1 cellular context compared by ENCODE assay signal in the genomic region with DNA sequence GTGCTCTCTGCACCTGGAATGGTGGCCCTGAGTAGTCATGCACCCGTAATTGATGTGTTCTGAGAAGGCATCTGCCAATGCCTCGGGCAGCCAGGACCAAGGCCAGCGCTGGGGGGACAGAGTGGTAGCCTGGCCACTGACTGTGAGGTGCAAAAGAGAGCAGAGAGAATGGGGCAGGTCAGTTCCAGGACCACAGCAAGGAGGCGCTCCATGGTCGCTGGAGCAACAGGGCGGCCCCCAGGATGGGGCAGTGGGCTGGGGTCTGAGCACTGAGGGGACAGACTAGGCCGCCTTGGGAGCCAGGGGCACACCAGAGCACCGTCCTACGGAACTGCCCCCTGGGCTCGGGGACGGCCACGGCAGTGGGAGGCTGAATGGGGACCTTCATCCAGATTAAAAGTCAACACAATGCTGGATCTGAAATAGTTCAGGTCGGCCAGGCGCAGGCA.
A peak's percentile ranks its signal among the peaks of the same experiment; 100 is the strongest.
TF ChIP-seq lines count a peak whose summit lies in the region.

No MANE protein-coding gene starts in this region.

TF ChIP-seq in HEK293, 187 proteins besides CTCF, POLR2A, EP300 and RAD21:
- TF ChIP-seq, protein P1, sequence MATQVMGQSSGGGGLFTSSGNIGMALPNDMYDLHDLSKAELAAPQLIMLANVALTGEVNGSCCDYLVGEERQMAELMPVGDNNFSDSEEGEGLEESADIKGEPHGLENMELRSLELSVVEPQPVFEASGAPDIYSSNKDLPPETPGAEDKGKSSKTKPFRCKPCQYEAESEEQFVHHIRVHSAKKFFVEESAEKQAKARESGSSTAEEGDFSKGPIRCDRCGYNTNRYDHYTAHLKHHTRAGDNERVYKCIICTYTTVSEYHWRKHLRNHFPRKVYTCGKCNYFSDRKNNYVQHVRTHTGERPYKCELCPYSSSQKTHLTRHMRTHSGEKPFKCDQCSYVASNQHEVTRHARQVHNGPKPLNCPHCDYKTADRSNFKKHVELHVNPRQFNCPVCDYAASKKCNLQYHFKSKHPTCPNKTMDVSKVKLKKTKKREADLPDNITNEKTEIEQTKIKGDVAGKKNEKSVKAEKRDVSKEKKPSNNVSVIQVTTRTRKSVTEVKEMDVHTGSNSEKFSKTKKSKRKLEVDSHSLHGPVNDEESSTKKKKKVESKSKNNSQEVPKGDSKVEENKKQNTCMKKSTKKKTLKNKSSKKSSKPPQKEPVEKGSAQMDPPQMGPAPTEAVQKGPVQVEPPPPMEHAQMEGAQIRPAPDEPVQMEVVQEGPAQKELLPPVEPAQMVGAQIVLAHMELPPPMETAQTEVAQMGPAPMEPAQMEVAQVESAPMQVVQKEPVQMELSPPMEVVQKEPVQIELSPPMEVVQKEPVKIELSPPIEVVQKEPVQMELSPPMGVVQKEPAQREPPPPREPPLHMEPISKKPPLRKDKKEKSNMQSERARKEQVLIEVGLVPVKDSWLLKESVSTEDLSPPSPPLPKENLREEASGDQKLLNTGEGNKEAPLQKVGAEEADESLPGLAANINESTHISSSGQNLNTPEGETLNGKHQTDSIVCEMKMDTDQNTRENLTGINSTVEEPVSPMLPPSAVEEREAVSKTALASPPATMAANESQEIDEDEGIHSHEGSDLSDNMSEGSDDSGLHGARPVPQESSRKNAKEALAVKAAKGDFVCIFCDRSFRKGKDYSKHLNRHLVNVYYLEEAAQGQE (tag by site-specific recombination; IDR thresholded peaks at IDR 0.05) = peak; percentile 94
- TF ChIP-seq, protein P2, sequence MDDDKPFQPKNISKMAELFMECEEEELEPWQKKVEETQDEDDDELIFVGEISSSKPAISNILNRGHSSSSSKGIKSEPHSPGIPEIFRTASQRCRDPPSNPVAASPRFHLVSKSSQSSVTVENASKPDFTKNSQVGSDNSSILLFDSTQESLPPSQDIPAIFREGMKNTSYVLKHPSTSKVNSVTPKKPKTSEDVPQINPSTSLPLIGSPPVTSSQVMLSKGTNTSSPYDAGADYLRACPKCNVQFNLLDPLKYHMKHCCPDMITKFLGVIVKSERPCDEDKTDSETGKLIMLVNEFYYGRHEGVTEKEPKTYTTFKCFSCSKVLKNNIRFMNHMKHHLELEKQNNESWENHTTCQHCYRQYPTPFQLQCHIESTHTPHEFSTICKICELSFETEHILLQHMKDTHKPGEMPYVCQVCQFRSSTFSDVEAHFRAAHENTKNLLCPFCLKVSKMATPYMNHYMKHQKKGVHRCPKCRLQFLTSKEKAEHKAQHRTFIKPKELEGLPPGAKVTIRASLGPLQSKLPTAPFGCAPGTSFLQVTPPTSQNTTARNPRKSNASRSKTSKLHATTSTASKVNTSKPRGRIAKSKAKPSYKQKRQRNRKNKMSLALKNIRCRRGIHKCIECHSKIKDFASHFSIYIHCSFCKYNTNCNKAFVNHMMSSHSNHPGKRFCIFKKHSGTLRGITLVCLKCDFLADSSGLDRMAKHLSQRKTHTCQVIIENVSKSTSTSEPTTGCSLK (tag by site-specific recombination; IDR thresholded peaks at IDR 0.05) = no peak
